11 cellular contexts compared by ENCODE assay signal in the genomic region with DNA sequence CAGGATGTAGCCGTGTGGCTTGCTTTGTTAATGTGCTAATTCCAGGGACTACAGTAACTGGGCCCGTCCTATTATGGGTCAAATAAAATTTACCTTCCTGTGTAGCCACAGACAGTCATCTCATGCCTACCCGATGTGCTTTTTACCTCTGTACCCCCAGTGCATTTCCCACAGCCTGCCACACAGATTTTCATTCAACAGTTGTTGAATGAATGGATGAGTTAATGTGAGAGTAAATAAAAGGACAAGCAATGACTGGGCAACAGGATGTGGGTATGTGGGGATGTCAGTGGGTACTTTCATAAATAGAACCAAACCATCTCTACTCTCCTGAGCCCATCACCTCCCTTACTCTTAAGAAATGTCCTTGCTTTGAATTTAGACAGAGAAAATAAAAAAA.
DNase-seq lines count a peak whose midpoint lies in the region; ATAC-seq lines count a peak whose summit lies in the region.
"Had no signal": no experiment of that assay in that cellular context is flagged by ENCODE, and none has a peak within 500 bp of the region (broad histone marks: within the 10 kb centered on the region; RNA-seq: fewer than 3 reads in every experiment).

No MANE protein-coding gene starts in this region.

- H4K91ac ChIP-seq in trophoblast cell (ENCODE audit: low read depth, low read length): peak overlapping the region; percentile 26

- no peak overlapping the region for H2AFZ ChIP-seq in trophoblast cell (ENCODE audit: insufficient read depth, low read length, poor library complexity)
- H2AFZ ChIP-seq: GM23248 had no signal

- H3K9me3 ChIP-seq in trophoblast cell (ENCODE audit: insufficient read depth, low read depth, low read length): no peaks in the 10 kb centered on the region

- H3K27ac ChIP-seq in trophoblast cell (ENCODE audit: low read depth, low read length): peak overlapping the region; percentile 95
- H3K27ac ChIP-seq: GM23248, SK-N-MC had no signal

- WGBS in trophoblast cell (ENCODE audit: extremely low coverage, insufficient coverage, insufficient read length): no CpG with 5 or more reads among the region's 3 CpGs

- H2BK120ac ChIP-seq in trophoblast cell (ENCODE audit: insufficient read depth, low read length, poor library complexity): peak overlapping the region; percentile 49

- H3K18ac ChIP-seq in trophoblast cell (ENCODE audit: low read length): no peak overlapping the region

- no peak overlapping the region for H3K4me3 ChIP-seq in trophoblast cell (ENCODE audit: low read depth, low read length)
- H3K4me3 ChIP-seq: GM23248, SK-N-MC had no signal

- no peaks in the 10 kb centered on the region for H3K27me3 ChIP-seq in trophoblast cell (ENCODE audit: insufficient read depth, low read length)

- H3K23ac ChIP-seq in trophoblast cell (ENCODE audit: low read length): no peak overlapping the region

- H3K79me1 ChIP-seq in trophoblast cell (ENCODE audit: low read length): peaks cover 32% of the 10 kb centered on the region

- H2BK12ac ChIP-seq in trophoblast cell (ENCODE audit: low read length): peak overlapping the region; percentile 27

- H3K4me2 ChIP-seq in trophoblast cell (ENCODE audit: low read length): no peak overlapping the region

- no peak overlapping the region for H4K12ac ChIP-seq in trophoblast cell (ENCODE audit: low read depth, low read length)

- no peaks in the 10 kb centered on the region for H3K36me3 ChIP-seq in trophoblast cell (ENCODE audit: control insufficient read depth in 1 of 2, insufficient read depth in 2 of 2, low read length in 2 of 2)

- H2BK5ac ChIP-seq in trophoblast cell (ENCODE audit: low read depth, low read length, poor library complexity): peak overlapping the region; percentile 37

- DNase-seq in trophoblast cell: no peak
- no peak for DNase-seq in NCI-H1417 treated with DMSO at 0.1 percent for 48 hours (lab: John Stamatoyannopoulos, UW)
- DNase-seq in OCI-M1 (lab: John Stamatoyannopoulos, UW): no peak
- no peak for DNase-seq in stimulated activated CD4-positive, alpha-beta T cell treated with anti-CD3 and anti-CD28 coated beads, Interleukin-1b, Interleukin-23, amount 100 ng/mL, for 48 hours
- DNase-seq: activated CD4-positive, alpha-beta T cell treated with anti-CD3 and anti-CD28 coated beads, Interleukin-2, amount 50 U/mL, for 1 hour; DMS79; GM23248 had no signal

- H2AK5ac ChIP-seq in trophoblast cell (ENCODE audit: low read length): peak overlapping the region; percentile 22

- H3K4ac ChIP-seq in trophoblast cell (ENCODE audit: low read depth, low read length): peak overlapping the region; percentile 29

- H3K4me1 ChIP-seq in trophoblast cell (ENCODE audit: control insufficient read depth in 1 of 2, insufficient read depth in 2 of 2, low read length in 2 of 2): peaks cover 6 to 11% of the 10 kb centered on the region in 2 experiments

- peak overlapping the region; percentile 21 for H3K9ac ChIP-seq in trophoblast cell (ENCODE audit: low read length)
- H3K9ac ChIP-seq: GM23248 had no signal

- peak; percentile 57 for ATAC-seq in GM18873 (IDR thresholded peaks at IDR 0.05; ENCODE audit: low FRiP score, unreplicated experiment)
- ATAC-seq in HG02642 (IDR thresholded peaks at IDR 0.05; ENCODE audit: poor library complexity, unreplicated experiment): peak; percentile 49
- peak; percentile 69 for ATAC-seq in HG03571 (IDR thresholded peaks at IDR 0.05; ENCODE audit: unreplicated experiment)

- peak overlapping the region; percentile 7 for H3K14ac ChIP-seq in trophoblast cell (ENCODE audit: low read length)

- peaks cover 3% of the 10 kb centered on the region for H3K79me2 ChIP-seq in trophoblast cell (ENCODE audit: control insufficient read depth, insufficient read depth, low read length, poor library complexity)

- H4K8ac ChIP-seq in trophoblast cell (ENCODE audit: low read depth, low read length): peak overlapping the region; percentile 9
